In the genomic region with DNA sequence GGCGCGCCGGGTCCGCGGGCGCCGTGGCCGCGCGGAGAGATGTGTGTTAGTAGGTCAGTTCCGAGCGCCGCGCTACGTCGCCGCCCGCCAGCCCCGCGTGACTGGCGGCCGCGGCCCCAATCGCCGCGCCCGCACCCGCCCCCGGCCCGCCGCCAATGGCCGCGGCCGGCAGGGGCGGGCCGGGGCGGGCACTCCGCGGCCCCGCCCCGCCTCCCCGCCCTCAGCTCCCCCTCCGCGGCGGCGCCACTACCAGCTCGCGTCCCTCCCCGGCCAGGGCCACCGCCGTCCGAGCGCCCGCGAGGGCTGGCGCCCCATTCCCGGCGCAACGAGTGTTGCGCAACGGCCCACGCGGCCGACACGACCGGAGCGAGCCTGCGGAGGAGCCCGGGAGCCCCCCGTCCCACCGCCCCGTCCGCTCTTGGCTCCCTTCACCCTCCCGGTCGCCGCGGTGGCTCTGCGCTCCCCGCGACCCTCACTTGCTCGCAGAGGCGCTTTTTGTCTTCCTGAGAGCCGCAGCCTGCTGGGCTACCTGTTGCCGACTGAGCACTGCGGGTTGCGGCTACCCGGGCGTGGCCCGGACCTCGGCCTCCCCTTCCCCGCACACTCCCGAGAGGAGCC, we compare ENCODE assay signal across 8 cellular contexts. TPM values are rescaled to one million over a fixed set of nuclear protein-coding genes. Genes with fewer than 3 reads are reported as not detected.
DNase-seq lines count a peak whose midpoint lies in the region; ATAC-seq and TF ChIP-seq lines count a peak whose summit lies in the region.

A gene with protein sequence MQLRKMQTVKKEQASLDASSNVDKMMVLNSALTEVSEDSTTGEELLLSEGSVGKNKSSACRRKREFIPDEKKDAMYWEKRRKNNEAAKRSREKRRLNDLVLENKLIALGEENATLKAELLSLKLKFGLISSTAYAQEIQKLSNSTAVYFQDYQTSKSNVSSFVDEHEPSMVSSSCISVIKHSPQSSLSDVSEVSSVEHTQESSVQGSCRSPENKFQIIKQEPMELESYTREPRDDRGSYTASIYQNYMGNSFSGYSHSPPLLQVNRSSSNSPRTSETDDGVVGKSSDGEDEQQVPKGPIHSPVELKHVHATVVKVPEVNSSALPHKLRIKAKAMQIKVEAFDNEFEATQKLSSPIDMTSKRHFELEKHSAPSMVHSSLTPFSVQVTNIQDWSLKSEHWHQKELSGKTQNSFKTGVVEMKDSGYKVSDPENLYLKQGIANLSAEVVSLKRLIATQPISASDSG (minus strand): TSS at position 48 of the 618 bp plus-strand sequence. CDS start 13,098 bp downstream, outside the sequence.

- peak within 1 kb of the TSS; percentile 97 for H3K4me3 Mint-ChIP-seq in natural killer cell treated with Interleukin-12 subunit alpha and Interleukin-12 subunit beta and Interleukin-15 and Interleukin-18, amount 100 ng/mL, for 72 hours
- peak within 1 kb of the TSS; percentile 96 for H3K4me3 Mint-ChIP-seq in stimulated activated naive CD8-positive, alpha-beta T cell treated with anti-CD3 and anti-CD28 coated beads, Interleukin-15, Interleukin-2, amounts not matched to agents 100 ng/mL and 50 ng/mL, for 24 hours

- H3K9me3 Mint-ChIP-seq in natural killer cell treated with Interleukin-12 subunit alpha and Interleukin-12 subunit beta and Interleukin-15 and Interleukin-18, amount 100 ng/mL, for 72 hours: no peaks in the 10 kb centered on the region
- H3K9me3 Mint-ChIP-seq in stimulated activated naive CD8-positive, alpha-beta T cell treated with anti-CD3 and anti-CD28 coated beads, Interleukin-15, Interleukin-2, amounts not matched to agents 100 ng/mL and 50 ng/mL, for 24 hours: no peaks in the 10 kb centered on the region

- peak within 1 kb of the TSS; percentile 81 for H3K4me3 ChIP-seq in fibroblast of pulmonary artery (replicated peaks; ENCODE audit: low read depth, low read length)

- H3K27me3 Mint-ChIP-seq in natural killer cell treated with Interleukin-12 subunit alpha and Interleukin-12 subunit beta and Interleukin-15 and Interleukin-18, amount 100 ng/mL, for 72 hours: no peaks in the 10 kb centered on the region
- peaks cover 4% of the 10 kb centered on the region for H3K27me3 Mint-ChIP-seq in stimulated activated naive CD8-positive, alpha-beta T cell treated with anti-CD3 and anti-CD28 coated beads, Interleukin-15, Interleukin-2, amounts not matched to agents 100 ng/mL and 50 ng/mL, for 24 hours

- peaks cover 8% of the 10 kb centered on the region for H3K36me3 Mint-ChIP-seq in natural killer cell treated with Interleukin-12 subunit alpha and Interleukin-12 subunit beta and Interleukin-15 and Interleukin-18, amount 100 ng/mL, for 72 hours
- H3K36me3 Mint-ChIP-seq in stimulated activated naive CD8-positive, alpha-beta T cell treated with anti-CD3 and anti-CD28 coated beads, Interleukin-15, Interleukin-2, amounts not matched to agents 100 ng/mL and 50 ng/mL, for 24 hours (ENCODE audit: low read depth): peaks cover 24% of the 10 kb centered on the region

- peak within 1 kb of the TSS; percentile 93 to 99 for H3K27ac Mint-ChIP-seq in natural killer cell treated with Interleukin-12 subunit alpha and Interleukin-12 subunit beta and Interleukin-15 and Interleukin-18, amount 100 ng/mL, for 72 hours
- peak within 1 kb of the TSS; percentile 98 for H3K27ac Mint-ChIP-seq in stimulated activated naive CD8-positive, alpha-beta T cell treated with anti-CD3 and anti-CD28 coated beads, Interleukin-15, Interleukin-2, amounts not matched to agents 100 ng/mL and 50 ng/mL, for 24 hours

- POLR2A ChIA-PET in RWPE1 (lab: Yijun Ruan, JAX; ENCODE audit: low non-redundant PET): interaction anchor here (0.5 to 1.1 kb wide), 4 partner anchors 83 to 454 kb away, joined by 3 to 7 read pairs (median 3); no protein-coding TSS in a partner anchor

- peak; percentile 68 for ATAC-seq in GM21515 (IDR thresholded peaks at IDR 0.05; ENCODE audit: unreplicated experiment)
- peak; percentile 89 to 90 for ATAC-seq in natural killer cell treated with Interleukin-12 subunit alpha and Interleukin-12 subunit beta and Interleukin-15 and Interleukin-18, amount 100 ng/mL, for 72 hours

- DNase-seq in D341Med (ENCODE audit: low spot score): peak; percentile 97
- DNase-seq in HuH-7.5 (ENCODE audit: low spot score): peak; percentile 87
- DNase-seq in RWPE1 (ENCODE audit: low spot score): peak; percentile 93
- peak; percentile 62 for DNase-seq in activated effector memory CD4-positive, alpha-beta T cell treated with Interleukin-2 at 50 U/mL for 16 hours
- peak; percentile 78 for DNase-seq in fibroblast of pulmonary artery (ENCODE audit: low read depth)
- peak; percentile 87 for DNase-seq in natural killer cell treated with Interleukin-12 subunit alpha and Interleukin-12 subunit beta and Interleukin-15 and Interleukin-18, amount 100 ng/mL, for 72 hours (ENCODE audit: low spot score)

- TF ChIP-seq CTCF in RWPE1 (conservative IDR thresholded peaks at IDR 0.05; ENCODE audit: low read depth): no peak
- TF ChIP-seq CTCF in fibroblast of pulmonary artery (IDR thresholded peaks at IDR 0.05; ENCODE audit: low read length, missing control alignments): no peak

- peak within 1 kb of the TSS; percentile 93 for H3K27ac ChIP-seq in RWPE1

- H3K4me1 Mint-ChIP-seq in natural killer cell treated with Interleukin-12 subunit alpha and Interleukin-12 subunit beta and Interleukin-15 and Interleukin-18, amount 100 ng/mL, for 72 hours (ENCODE audit: low read depth in 2 of 2): peaks cover 67 to 68% of the 10 kb centered on the region in 2 donors
- peaks cover 71% of the 10 kb centered on the region for H3K4me1 Mint-ChIP-seq in stimulated activated naive CD8-positive, alpha-beta T cell treated with anti-CD3 and anti-CD28 coated beads, Interleukin-15, Interleukin-2, amounts not matched to agents 100 ng/mL and 50 ng/mL, for 24 hours (ENCODE audit: low read depth)

- CTCF ChIA-PET in RWPE1 (lab: Yijun Ruan, JAX): interaction anchor here (0.5 to 4.8 kb wide), 9 partner anchors 15 to 1832 kb away, joined by 3 to 85 read pairs (median 5); no protein-coding TSS in a partner anchor

RNA-seq across cellular contexts. Expression of the gene that starts here (rescaled TPM):
- 10 to 100 TPM; 28.7 to 79.7 TPM for total RNA-seq in natural killer cell treated with Interleukin-12 subunit alpha and Interleukin-12 subunit beta and Interleukin-15 and Interleukin-18, amount 100 ng/mL, for 72 hours

Comparison
In these comparisons a context has a peak if more than half of its experiments do, and no peak if none do; other contexts are left out.
1. Peak in every context shown above with its lines: DNase-seq, ATAC-seq, H3K4me3 ChIP-seq and H3K27ac ChIP-seq.